Comparison of ENCODE assay signal across 8 cellular contexts in genomic region chr2:219433666-219434467, GRCh38. TPM values are rescaled to one million over a fixed set of nuclear protein-coding genes. Genes with fewer than 3 reads are reported as not detected.
DNase-seq lines count a peak whose midpoint lies in the region; ATAC-seq and TF ChIP-seq lines count a peak whose summit lies in the region.

No MANE protein-coding gene starts in this region.

- no peak overlapping the region for H3K27ac Mint-ChIP-seq in effector memory CD8-positive, alpha-beta T cell

- H3K36me3 Mint-ChIP-seq in effector memory CD8-positive, alpha-beta T cell (ENCODE audit: insufficient read depth): no peaks in the 10 kb centered on the region

- peaks cover 22 to 30% of the 10 kb centered on the region in 2 donors for H3K27me3 Mint-ChIP-seq in effector memory CD8-positive, alpha-beta T cell

- TF ChIP-seq CTCF in 22Rv1 (IDR thresholded peaks at IDR 0.05) (peak; percentile 70), GM12872 (IDR thresholded peaks at IDR 0.05; ENCODE audit: insufficient read depth, low read depth, low read length) (peak; percentile 36; the same call in 2 of the 3 replicates), fibroblast of pulmonary artery (IDR thresholded peaks at IDR 0.05; ENCODE audit: low read length, missing control alignments) (peak; percentile 51)

- H3K4me1 Mint-ChIP-seq in effector memory CD8-positive, alpha-beta T cell (ENCODE audit: low read depth in 2 of 2): no peaks in the 10 kb centered on the region

- no peak overlapping the region for H3K27ac ChIP-seq in 22Rv1

- no peak for ATAC-seq in effector memory CD8-positive, alpha-beta T cell (replicated peaks)
- no peak for ATAC-seq in HG02571 (IDR thresholded peaks at IDR 0.05; ENCODE audit: unreplicated experiment)

- H3K4me3 Mint-ChIP-seq in effector memory CD8-positive, alpha-beta T cell: no peak overlapping the region

- DNase-seq in RPMI7951 (ENCODE audit: low read depth) (peak; percentile 40), fibroblast of pulmonary artery (ENCODE audit: low read depth) (peak; percentile 55), skeletal muscle cell (ENCODE audit: low read depth) (peak; percentile 61)
- no peak for DNase-seq in effector memory CD8-positive, alpha-beta T cell
- no peak for DNase-seq in activated CD8-positive, alpha-beta memory T cell treated with anti-CD3 and anti-CD28 coated beads for 24 hours

- H3K9me3 Mint-ChIP-seq in effector memory CD8-positive, alpha-beta T cell: no peaks in the 10 kb centered on the region

- H3K4me3 ChIP-seq in fibroblast of pulmonary artery (replicated peaks; ENCODE audit: low read depth, low read length) (no peak overlapping the region), skeletal muscle cell (ENCODE audit: low read depth, low read length) (no peak overlapping the region)

RNA-seq across cellular contexts. Expression of gene SPEG, which starts 0.8 kb away (rescaled TPM):
- total RNA-seq in RPMI7951 (2014; rRNA removed; shearing (Covaris generic)): 32.7 and 33.3 TPM in 2 replicates

RNA-seq across cellular contexts. Expression of gene DES, which starts 15.7 kb away (rescaled TPM):
- 0.20 and 0.60 TPM in 2 replicates for total RNA-seq in RPMI7951 (2014; rRNA removed; shearing (Covaris generic))

RNA-seq across cellular contexts. Expression of gene DNPEP, which starts 46.2 kb away (rescaled TPM):
- total RNA-seq in RPMI7951 (2014; rRNA removed; shearing (Covaris generic)): 80.4 and 101 TPM in 2 replicates

Comparison
In these comparisons a context has a peak if more than half of its experiments do, and no peak if none do; other contexts are left out.
1. DNase-seq: peak in RPMI7951 (single experiment), fibroblast of pulmonary artery (single experiment) and skeletal muscle cell (single experiment); none in effector memory CD8-positive, alpha-beta T cell (0 of 3) and activated CD8-positive, alpha-beta memory T cell treated with anti-CD3 and anti-CD28 coated beads for 24 hours (single experiment).
2. Peak in every context shown above with its lines, with median percentiles within 50 percentile points of each other: CTCF ChIP-seq.